ENCODE assay signal across 1 cellular context in the genomic region with DNA sequence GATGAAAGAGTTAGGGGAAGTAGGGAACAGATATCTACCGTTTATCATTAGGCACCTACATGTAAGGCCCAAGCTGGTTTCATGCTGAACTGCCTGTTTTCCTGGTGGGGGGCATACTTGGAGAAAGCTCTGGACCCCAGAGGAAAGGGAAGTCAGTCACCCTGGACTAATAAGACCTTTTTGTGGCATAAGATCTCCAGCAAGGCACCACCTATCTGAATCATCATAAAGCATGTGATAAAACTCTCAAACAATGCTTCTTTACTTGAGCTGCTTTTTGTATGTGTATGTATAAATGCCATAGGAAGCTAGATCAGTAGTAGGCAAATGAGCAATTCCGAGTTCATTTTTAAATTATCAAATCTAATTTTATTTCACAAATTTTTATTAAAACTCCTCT.
TF ChIP-seq lines count a peak whose summit lies in the region.

No MANE protein-coding gene starts in this region.

TF ChIP-seq in IMR-90, 13 proteins besides CTCF, POLR2A, EP300 and RAD21 (continued from another document):
- TF ChIP-seq, protein P1, sequence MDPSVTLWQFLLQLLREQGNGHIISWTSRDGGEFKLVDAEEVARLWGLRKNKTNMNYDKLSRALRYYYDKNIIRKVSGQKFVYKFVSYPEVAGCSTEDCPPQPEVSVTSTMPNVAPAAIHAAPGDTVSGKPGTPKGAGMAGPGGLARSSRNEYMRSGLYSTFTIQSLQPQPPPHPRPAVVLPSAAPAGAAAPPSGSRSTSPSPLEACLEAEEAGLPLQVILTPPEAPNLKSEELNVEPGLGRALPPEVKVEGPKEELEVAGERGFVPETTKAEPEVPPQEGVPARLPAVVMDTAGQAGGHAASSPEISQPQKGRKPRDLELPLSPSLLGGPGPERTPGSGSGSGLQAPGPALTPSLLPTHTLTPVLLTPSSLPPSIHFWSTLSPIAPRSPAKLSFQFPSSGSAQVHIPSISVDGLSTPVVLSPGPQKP (IDR thresholded peaks at IDR 0.05; ENCODE audit: borderline replicate concordance, low read depth, low read length), result no peak
- TF ChIP-seq NFE2L2 (IDR thresholded peaks at IDR 0.05; ENCODE audit: low read depth, low read length), result no peak
- no peak for TF ChIP-seq BHLHE40 (IDR thresholded peaks at IDR 0.05; ENCODE audit: low read depth, low read length)
- no peak for TF ChIP-seq MXI1 (IDR thresholded peaks at IDR 0.05; ENCODE audit: borderline replicate concordance, low read depth, low read length)
- no peak for TF ChIP-seq MAFK (IDR thresholded peaks at IDR 0.05; ENCODE audit: low read depth, low read length)
- no peak for TF ChIP-seq MAZ (IDR thresholded peaks at IDR 0.05; ENCODE audit: borderline replicate concordance, low read depth, low read length)
- TF ChIP-seq SMC3 (IDR thresholded peaks at IDR 0.05; ENCODE audit: low read depth, low read length), result no peak
- no peak for TF ChIP-seq CEBPB (IDR thresholded peaks at IDR 0.05; ENCODE audit: low read depth, low read length)
